ENCODE assay signal across 10 cellular contexts in genomic region chr2:74836675-74837401, GRCh38. TPM values are rescaled to one million over a fixed set of nuclear protein-coding genes. Genes with fewer than 3 reads are reported as not detected.
DNase-seq lines count a peak whose midpoint lies in the region; ATAC-seq, FAIRE-seq and TF ChIP-seq lines count a peak whose summit lies in the region.
"Had no signal": no experiment of that assay in that cellular context is flagged by ENCODE, and none has a peak within 500 bp of the region (broad histone marks: within the 10 kb centered on the region; RNA-seq: fewer than 3 reads in every experiment).

No MANE protein-coding gene starts in this region.

- CTCF ChIA-PET in GM12878 (lab: Yijun Ruan, JAX): interaction anchor here (0.5 to 6.1 kb wide), 26 partner anchors 12 to 810 kb away, joined by 3 to 87 read pairs (median 4); partner anchors contain the start of genes MRPL19 and SEMA4F

- in situ Hi-C loops in GM12878 (cut with MboI): no loop called here

- SMC1A ChIA-PET in GM12878 (lab: Charles Lee; ENCODE audit: uncharacterized antibody, unreplicated experiment): interaction anchor here (0.6 to 6.1 kb wide), 15 partner anchors 8 to 568 kb away, joined by 3 to 68 read pairs (median 5); no protein-coding TSS in a partner anchor

- H3K36me3 ChIP-seq in CD4-positive, CD25-positive, alpha-beta regulatory T cell (ENCODE audit: control insufficient read depth, insufficient read depth, low read length): no peaks in the 10 kb centered on the region
- H3K36me3 ChIP-seq in HUES48 (ENCODE audit: control insufficient read depth, insufficient read depth, low read length) (no peaks in the 10 kb centered on the region), GM12878 (ENCODE audit: control insufficient read depth in 2 of 2, insufficient read depth in 2 of 2, low read length in 1 of 2) (peaks cover 2 to 3% of the 10 kb centered on the region in 2 experiments; a peak in 1 of 4 replicates)

- FAIRE-seq in GM12878 (lab: Jason Lieb, UNC): no peak

- peaks cover 12% of the 10 kb centered on the region; the same call in 1 of the 2 replicates for H4K20me1 ChIP-seq in GM12878 (ENCODE audit: control insufficient read depth, insufficient read depth)

- ATAC-seq in CD4-positive, CD25-positive, alpha-beta regulatory T cell (ENCODE audit: low read depth in 2 of 2): no peak
- ATAC-seq in GM12878 (no peak), natural killer cell (no peak)

- H3K4me3 ChIP-seq in CD4-positive, CD25-positive, alpha-beta regulatory T cell (ENCODE audit: low read depth, low read length): peak overlapping the region; percentile 79
- peak overlapping the region; percentile 96 for H3K4me3 ChIP-seq in HUES48 (ENCODE audit: low read depth, low read length)
- peak overlapping the region; percentile 76 for H3K4me3 ChIP-seq in GM12878

- peak overlapping the region; percentile 38 for H3K27ac ChIP-seq in CD4-positive, CD25-positive, alpha-beta regulatory T cell (ENCODE audit: insufficient read depth, low read length, poor library complexity, severe bottlenecking)
- peak overlapping the region; percentile 81 for H3K27ac ChIP-seq in HUES48 (ENCODE audit: low read depth, low read length)
- no peak overlapping the region for H3K27ac ChIP-seq in GM12878 (ENCODE audit: control insufficient read depth, insufficient read depth)
- H3K27ac ChIP-seq: parathyroid adenoma had no signal

- WGBS in GM12878 (ENCODE audit: insufficient coverage, insufficient replicate concordance, low lambda C conversion rate, missing lambda C conversion rate): 51% methylated on average over 9 of the region's 9 CpGs

- peaks cover 70% of the 10 kb centered on the region for H3K79me2 ChIP-seq in GM12878 (ENCODE audit: control insufficient read depth, insufficient read depth, low read length)
- H3K79me2 ChIP-seq: parathyroid adenoma had no signal

- TF ChIP-seq CTCF in GM12878 (IDR thresholded peaks at IDR 0.05 in 2 of 3, conservative IDR thresholded peaks at IDR 0.05 in 1 of 3; ENCODE audit: control insufficient read depth in 2 of 3, extremely low read depth in 1 of 3, insufficient read depth in 1 of 3, low read depth in 3 of 3, low read length in 3 of 3) (no peak; a peak in 1 of 6 replicates), natural killer cell (IDR thresholded peaks at IDR 0.05) (peak; percentile 25), GM20000 (IDR thresholded peaks at IDR 0.05; ENCODE audit: extremely low read depth, missing control alignments) (no peak)

- no peaks in the 10 kb centered on the region for H3K27me3 Mint-ChIP-seq in CD4-positive, CD25-positive, alpha-beta regulatory T cell
- H3K27me3 Mint-ChIP-seq in natural killer cell (ENCODE audit: low read depth in 2 of 2): peaks cover 31 to 32% of the 10 kb centered on the region in 2 donors

- peak overlapping the region; percentile 70 to 86 (median 71) for H3K27ac Mint-ChIP-seq in CD4-positive, CD25-positive, alpha-beta regulatory T cell
- no peak overlapping the region for H3K27ac Mint-ChIP-seq in natural killer cell

- H2AFZ ChIP-seq in GM12878 (ENCODE audit: control insufficient read depth, low read depth, low read length): no peak overlapping the region
- H2AFZ ChIP-seq: parathyroid adenoma had no signal

- peaks cover 51% of the 10 kb centered on the region for H3K4me1 ChIP-seq in CD4-positive, CD25-positive, alpha-beta regulatory T cell (ENCODE audit: control insufficient read depth, insufficient read depth, low read length, poor library complexity, severe bottlenecking)
- H3K4me1 ChIP-seq in HUES48 (ENCODE audit: control insufficient read depth, insufficient read depth, low read length) (peaks cover 24% of the 10 kb centered on the region), GM12878 (ENCODE audit: control insufficient read depth, insufficient read depth, low read length) (peaks cover 16% of the 10 kb centered on the region)
- H3K4me1 ChIP-seq: parathyroid adenoma had no signal

- TF ChIP-seq RAD21 in GM12878 (IDR thresholded peaks at IDR 0.05; ENCODE audit: insufficient read depth, low read depth, low read length): no peak

- DNase-seq in CD4-positive, CD25-positive, alpha-beta regulatory T cell: no peak
- no peak for DNase-seq in GM12878 (ENCODE audit: low read depth, low spot score)
- no peak for DNase-seq in natural killer cell
- DNase-seq in GM20000 (ENCODE audit: low spot score): no peak
- no peak for DNase-seq in amygdala (lab: John Stamatoyannopoulos, UW)
- DNase-seq in CD1c-positive myeloid dendritic cell (ENCODE audit: extremely low spot score): no peak
- no peak for DNase-seq in effector CD8-positive, alpha-beta T cell (lab: John Stamatoyannopoulos, UW)
- DNase-seq: GDM1 had no signal

- H3K36me3 Mint-ChIP-seq in CD4-positive, CD25-positive, alpha-beta regulatory T cell: no peaks in the 10 kb centered on the region
- H3K36me3 Mint-ChIP-seq in natural killer cell: no peaks in the 10 kb centered on the region

- BruUV-seq in GM12878 (replicated peaks; lab: Mats Ljungman, UMichigan): no TSS peak

- H3K9me3 ChIP-seq in CD4-positive, CD25-positive, alpha-beta regulatory T cell (ENCODE audit: control insufficient read depth in 2 of 2, low read length in 2 of 2): no peaks in the 10 kb centered on the region
- H3K9me3 ChIP-seq in HUES48 (ENCODE audit: control insufficient read depth, insufficient read depth, low read length): no peaks in the 10 kb centered on the region
- no peaks in the 10 kb centered on the region for H3K9me3 ChIP-seq in GM12878 (replicated peaks; ENCODE audit: control insufficient read depth, insufficient read depth, low read length)

- peak overlapping the region; percentile 94 for H3K4me2 ChIP-seq in GM12878 (ENCODE audit: control insufficient read depth, insufficient read depth)

- H3K27me3 ChIP-seq in CD4-positive, CD25-positive, alpha-beta regulatory T cell (ENCODE audit: control insufficient read depth, insufficient read depth, low read length): no peaks in the 10 kb centered on the region
- no peaks in the 10 kb centered on the region for H3K27me3 ChIP-seq in HUES48 (ENCODE audit: control insufficient read depth, insufficient read depth, low read length)
- no peaks in the 10 kb centered on the region for H3K27me3 ChIP-seq in GM12878 (replicated peaks in 1 of 2; ENCODE audit: control insufficient read depth in 2 of 2, insufficient read depth in 2 of 2, low read length in 1 of 2)

- intact Hi-C loops in GM12878 (cut with micrococcal nuclease; ENCODE audit: unreplicated experiment) (loop anchor here (2.0 kb wide), 1 partner anchor 40 kb away; no protein-coding TSS in a partner anchor), natural killer cell (cut with micrococcal nuclease) (loop anchor here (1.0 kb wide), 1 partner anchor 39 kb away; no protein-coding TSS in a partner anchor)

- H3K9ac ChIP-seq in HUES48 (ENCODE audit: low read depth, low read length) (no peak overlapping the region), GM12878 (ENCODE audit: control insufficient read depth, insufficient read depth, low read length) (peak overlapping the region; percentile 52)
- H3K9ac ChIP-seq: parathyroid adenoma had no signal

- POLR2A ChIA-PET in GM12878 (lab: Charles Lee): interaction anchor here (1.8 to 2.3 kb wide), 2 partner anchors 11 to 13 kb away, joined by 6 to 9 read pairs; no protein-coding TSS in a partner anchor

- TF ChIP-seq POLR2A in GM12878 (IDR thresholded peaks at IDR 0.05; ENCODE audit: low read depth, low read length): no peak

- no peak for TF ChIP-seq EP300 in GM12878 (IDR thresholded peaks at IDR 0.05; ENCODE audit: borderline replicate concordance in 1 of 2, control insufficient read depth in 1 of 2, low read depth in 2 of 2, low read length in 2 of 2)

- RAD21 ChIA-PET in GM12878 (lab: Charles Lee; ENCODE audit: unreplicated experiment): interaction anchor here (0.8 to 6.0 kb wide), 8 partner anchors 12 to 123 kb away, joined by 3 to 49 read pairs (median 6); no protein-coding TSS in a partner anchor

- H3K4me3 Mint-ChIP-seq in CD4-positive, CD25-positive, alpha-beta regulatory T cell: peak overlapping the region; percentile 86 to 92 (median 91)
- peak overlapping the region; percentile 89 for H3K4me3 Mint-ChIP-seq in natural killer cell

- H3K4me1 Mint-ChIP-seq in CD4-positive, CD25-positive, alpha-beta regulatory T cell: peaks cover 12 to 62% (median 51%) of the 10 kb centered on the region in 4 donors
- H3K4me1 Mint-ChIP-seq in natural killer cell: peaks cover 15 to 17% of the 10 kb centered on the region in 2 donors

- H3K9me3 Mint-ChIP-seq in CD4-positive, CD25-positive, alpha-beta regulatory T cell: peaks cover 0 to 1% (median 0%) of the 10 kb centered on the region in 7 donors
- no peaks in the 10 kb centered on the region for H3K9me3 Mint-ChIP-seq in natural killer cell

TF ChIP-seq in GM12878, 131 proteins besides CTCF, POLR2A, EP300 and RAD21:
- no peak for TF ChIP-seq NRF1 (conservative IDR thresholded peaks at IDR 0.05; ENCODE audit: low read depth, low read length)
- TF ChIP-seq TAF1 (IDR thresholded peaks at IDR 0.05; ENCODE audit: borderline replicate concordance, low read depth, low read length): no peak
- no peak for TF ChIP-seq STAT3 (IDR thresholded peaks at IDR 0.05; ENCODE audit: low read depth, low read length)
- TF ChIP-seq YBX1 (IDR thresholded peaks at IDR 0.05): no peak
- no peak for TF ChIP-seq PAX8 (IDR thresholded peaks at IDR 0.05)

RNA-seq across cellular contexts. Expression of gene HK2, which starts 2.9 kb away (rescaled TPM):
- total RNA-seq in CD4-positive, CD25-positive, alpha-beta regulatory T cell: 11.4 TPM
- polyA plus RNA-seq in CD4-positive, CD25-positive, alpha-beta regulatory T cell: 1 to 10 TPM; 2.7 to 5.6 (median 4.1) TPM
- total RNA-seq in GM12878 (2013; cell fraction: nucleolus; rRNA removed): 63.6 and 80.5 TPM in 2 replicates
- total RNA-seq in GM12878 (2014; rRNA removed) (16.1 and 16.3 TPM in 2 replicates), GM12878 (2014; rRNA removed; fragmentation: Illumina TruSeq; extraction: Trizol) (17.9 and 18.1 TPM in 2 replicates), GM12878 (2021) (36.4 and 38.9 TPM in 2 replicates), natural killer cell (1 to 10 TPM; 1.6 to 9.4 (median 3.5) TPM)
- 19.0 TPM for polyA plus RNA-seq in GM12878 (2011; ENCODE audit: low read depth)
- polyA plus RNA-seq in GM12878 (2011; rRNA removed) (52.7 and 73.1 TPM in 2 replicates), GM12878 (2014; fragmentation: Illumina TruSeq; extraction: Trizol) (21.7 and 23.6 TPM in 2 replicates), GM12878 (2014; fragmentation: Nextera tagmentation; extraction: Ambion mirVana) (1 to 10 TPM; 5.0 to 6.4 TPM), GM12878 (2014; rRNA removed) (20.7 and 22.8 TPM in 2 replicates), GM12878 (2016; fragmentation: Nextera tagmentation; extraction: Ambion mirVana) (10 to 100 TPM; 19.6 to 21.3 TPM)
- polyA plus RNA-seq in GM12878 (2011; cell fraction: cytosol; rRNA removed): 48.9 and 55.8 TPM in 2 replicates
- 79.9 and 80.2 TPM in 2 replicates for polyA plus RNA-seq in GM12878 (2011; cell fraction: nucleus; rRNA removed)
- 27.4 and 47.4 TPM in 2 replicates for polyA plus RNA-seq in GM12878 (2012)
- polyA minus RNA-seq in GM12878 (2011; rRNA and poly(A)+ RNA removed): 164 and 192 TPM in 2 replicates
- polyA minus RNA-seq in GM12878 (2011; cell fraction: cytosol; rRNA and poly(A)+ RNA removed): 50.4 and 50.6 TPM in 2 replicates
- 58.2 and 72.9 TPM in 2 replicates for polyA minus RNA-seq in GM12878 (2011; cell fraction: nucleus; rRNA and poly(A)+ RNA removed)

Comparison
In these comparisons a context has a peak if more than half of its experiments do, and no peak if none do; other contexts are left out.
1. H3K27ac Mint-ChIP-seq: peak in CD4-positive, CD25-positive, alpha-beta regulatory T cell (3 of 3); none in natural killer cell (0 of 2).
2. Peak in every context shown above with its lines, with median percentiles within 50 percentile points of each other: H3K4me3 ChIP-seq.